In genomic region chr19:14146169-14146568, GRCh38 we compare ENCODE assay signal across 8 cellular contexts. TPM values are rescaled to one million over a fixed set of nuclear protein-coding genes. Genes with fewer than 3 reads are reported as not detected.
DNase-seq lines count a peak whose midpoint lies in the region; ATAC-seq and TF ChIP-seq lines count a peak whose summit lies in the region.
"Not testable (repeated sequence)": the region's sequence is repeated elsewhere in the genome, so short reads cannot be mapped to it uniquely, and the experiment has no call there.

No MANE protein-coding gene starts in this region.

- peak overlapping the region in 2 of 8 donors; percentile 49 to 52 for H3K4me3 Mint-ChIP-seq in CD4-positive, alpha-beta memory T cell
- H3K4me3 Mint-ChIP-seq in activated CD8-positive, alpha-beta T cell treated with anti-CD3 and anti-CD28 coated beads for 36 hours; activated naive CD8-positive, alpha-beta T cell; naive thymus-derived CD4-positive, alpha-beta T cell; osteocyte (ENCODE audit: unreplicated experiment); type B pancreatic cell: not testable (repeated sequence)
- peak overlapping the region; percentile 19 for H3K4me3 Mint-ChIP-seq in chondrocyte (ENCODE audit: unreplicated experiment)

- intact Hi-C loops in CD4-positive, alpha-beta memory T cell (cut with micrococcal nuclease); activated CD8-positive, alpha-beta T cell treated with anti-CD3 and anti-CD28 coated beads for 36 hours (cut with micrococcal nuclease): not testable (repeated sequence)
- intact Hi-C loops in naive thymus-derived CD4-positive, alpha-beta T cell (cut with micrococcal nuclease) = loop anchor here in 1 of 2 donors (5.0 kb wide), 1 partner anchor 51 kb away; no protein-coding TSS in a partner anchor

- H3K27me3 Mint-ChIP-seq in CD4-positive, alpha-beta memory T cell; activated CD8-positive, alpha-beta T cell treated with anti-CD3 and anti-CD28 coated beads for 36 hours; activated naive CD8-positive, alpha-beta T cell; chondrocyte (ENCODE audit: low read depth); naive thymus-derived CD4-positive, alpha-beta T cell; osteocyte (ENCODE audit: unreplicated experiment); type B pancreatic cell: not testable (repeated sequence)

- peak overlapping the region in 6 of 7 donors; percentile 23 to 81 (median 60) for H3K27ac Mint-ChIP-seq in CD4-positive, alpha-beta memory T cell
- H3K27ac Mint-ChIP-seq in activated CD8-positive, alpha-beta T cell treated with anti-CD3 and anti-CD28 coated beads for 36 hours = peak overlapping the region; percentile 27
- peak overlapping the region; percentile 50 for H3K27ac Mint-ChIP-seq in activated naive CD8-positive, alpha-beta T cell
- peak overlapping the region; percentile 95 for H3K27ac Mint-ChIP-seq in chondrocyte (ENCODE audit: unreplicated experiment)
- peak overlapping the region; percentile 46 to 99 (median 76) for H3K27ac Mint-ChIP-seq in naive thymus-derived CD4-positive, alpha-beta T cell
- peak overlapping the region; percentile 57 for H3K27ac Mint-ChIP-seq in osteocyte (ENCODE audit: unreplicated experiment)
- H3K27ac Mint-ChIP-seq in type B pancreatic cell = peak overlapping the region; percentile 55

- not testable (repeated sequence) for H3K27me3 ChIP-seq in CD4-positive, alpha-beta memory T cell (ENCODE audit: insufficient read depth, low read length); naive thymus-derived CD4-positive, alpha-beta T cell (ENCODE audit: control insufficient read depth in 2 of 2, insufficient read depth in 2 of 2, low read length in 2 of 2)

- not testable (repeated sequence) for H3K9me3 Mint-ChIP-seq in CD4-positive, alpha-beta memory T cell; activated CD8-positive, alpha-beta T cell treated with anti-CD3 and anti-CD28 coated beads for 36 hours; activated naive CD8-positive, alpha-beta T cell (ENCODE audit: low read depth); chondrocyte (ENCODE audit: low read depth); naive thymus-derived CD4-positive, alpha-beta T cell; osteocyte (ENCODE audit: unreplicated experiment); type B pancreatic cell

- H3K4me1 Mint-ChIP-seq in CD4-positive, alpha-beta memory T cell = peaks cover 22 to 51% (median 37%) of the 10 kb centered on the region in 4 donors
- peaks cover 49% of the 10 kb centered on the region for H3K4me1 Mint-ChIP-seq in activated CD8-positive, alpha-beta T cell treated with anti-CD3 and anti-CD28 coated beads for 36 hours (ENCODE audit: low read depth)
- peaks cover 45% of the 10 kb centered on the region for H3K4me1 Mint-ChIP-seq in activated naive CD8-positive, alpha-beta T cell (ENCODE audit: low read depth)
- peaks cover 36% of the 10 kb centered on the region for H3K4me1 Mint-ChIP-seq in chondrocyte (ENCODE audit: low read depth)
- H3K4me1 Mint-ChIP-seq in naive thymus-derived CD4-positive, alpha-beta T cell = peaks cover 22 to 73% (median 54%) of the 10 kb centered on the region in 7 donors
- H3K4me1 Mint-ChIP-seq in osteocyte (ENCODE audit: unreplicated experiment) = peaks cover 28% of the 10 kb centered on the region
- H3K4me1 Mint-ChIP-seq in type B pancreatic cell (ENCODE audit: unreplicated experiment) = peaks cover 29% of the 10 kb centered on the region

- CTCF ChIA-PET in CD4-positive, alpha-beta memory T cell (lab: Charles Lee; ENCODE audit: partially characterized antibody) = interaction anchor here (1.1 to 3.0 kb wide), 6 partner anchors 9 to 335 kb away, joined by 3 to 16 read pairs (median 4); partner anchors contain the start of gene ASF1B
- CTCF ChIA-PET in activated CD8-positive, alpha-beta T cell treated with anti-CD3 and anti-CD28 coated beads for 36 hours (lab: Charles Lee) = interaction anchor here (0.7 to 4.2 kb wide), 6 partner anchors 9 to 757 kb away, joined by 3 to 39 read pairs (median 3); partner anchors contain the start of gene ASF1B
- CTCF ChIA-PET in naive thymus-derived CD4-positive, alpha-beta T cell (lab: Charles Lee) = interaction anchor here (0.7 to 1.5 kb wide), 3 partner anchors 9 to 54 kb away, joined by 3 to 8 read pairs (median 6); partner anchors contain the start of gene ASF1B

- POLR2A ChIA-PET in CD4-positive, alpha-beta memory T cell (lab: Charles Lee; ENCODE audit: partially characterized antibody) = interaction anchor here (1.0 to 2.6 kb wide), 3 partner anchors 9 to 202 kb away, joined by 3 to 11 read pairs (median 3); partner anchors contain the start of genes ASF1B and PRKACA
- POLR2A ChIA-PET in activated CD8-positive, alpha-beta T cell treated with anti-CD3 and anti-CD28 coated beads for 36 hours (lab: Charles Lee) = interaction anchor here (0.5 to 2.0 kb wide), 4 partner anchors 10 to 272 kb away, joined by 3 to 7 read pairs (median 5); partner anchors contain the start of gene ASF1B
- POLR2A ChIA-PET in naive thymus-derived CD4-positive, alpha-beta T cell (lab: Charles Lee) = interaction anchor here (0.6 to 1.2 kb wide), 4 partner anchors 10 to 386 kb away, joined by 3 to 5 read pairs (median 3); partner anchors contain the start of gene ASF1B

- not testable (repeated sequence) for H3K4me3 ChIP-seq in CD4-positive, alpha-beta memory T cell (ENCODE audit: low read length in 2 of 2); SK-N-MC; naive thymus-derived CD4-positive, alpha-beta T cell (ENCODE audit: low read length)

- H3K9me3 ChIP-seq in CD4-positive, alpha-beta memory T cell (ENCODE audit: control insufficient read depth in 1 of 2, low read length in 2 of 2); SK-N-MC (ENCODE audit: low read depth, low read length); naive thymus-derived CD4-positive, alpha-beta T cell (ENCODE audit: control insufficient read depth in 2 of 3, low read length in 3 of 3): not testable (repeated sequence)

- not testable (repeated sequence) for DNase-seq in CD4-positive, alpha-beta memory T cell; SK-N-MC (ENCODE audit: low read depth, low spot score); activated CD8-positive, alpha-beta T cell treated with anti-CD3 and anti-CD28 coated beads for 36 hours; chondrocyte (ENCODE audit: low spot score); naive thymus-derived CD4-positive, alpha-beta T cell; osteocyte (ENCODE audit: extremely low spot score, unreplicated experiment); type B pancreatic cell (ENCODE audit: extremely low spot score, unreplicated experiment)

- H3K27ac ChIP-seq in CD4-positive, alpha-beta memory T cell (ENCODE audit: low read depth, low read length); naive thymus-derived CD4-positive, alpha-beta T cell (ENCODE audit: low read depth, low read length): not testable (repeated sequence)
- H3K27ac ChIP-seq in SK-N-MC = peak overlapping the region; percentile 46; the same call in 1 of the 2 replicates

- not testable (repeated sequence) for ATAC-seq in activated CD8-positive, alpha-beta T cell treated with anti-CD3 and anti-CD28 coated beads for 36 hours; naive thymus-derived CD4-positive, alpha-beta T cell

- not testable (repeated sequence) for H3K36me3 Mint-ChIP-seq in CD4-positive, alpha-beta memory T cell; activated CD8-positive, alpha-beta T cell treated with anti-CD3 and anti-CD28 coated beads for 36 hours (ENCODE audit: low read depth); activated naive CD8-positive, alpha-beta T cell; chondrocyte (ENCODE audit: low read depth); naive thymus-derived CD4-positive, alpha-beta T cell; osteocyte (ENCODE audit: unreplicated experiment); type B pancreatic cell

- not testable (repeated sequence) for H3K36me3 ChIP-seq in CD4-positive, alpha-beta memory T cell (ENCODE audit: insufficient read depth, low read length); SK-N-MC (ENCODE audit: insufficient read depth, low read length); naive thymus-derived CD4-positive, alpha-beta T cell (ENCODE audit: control insufficient read depth in 2 of 3, insufficient read depth in 3 of 3, low read length in 3 of 3)

- peaks cover 36% of the 10 kb centered on the region for H3K4me1 ChIP-seq in CD4-positive, alpha-beta memory T cell (ENCODE audit: insufficient read depth, low read length)
- H3K4me1 ChIP-seq in naive thymus-derived CD4-positive, alpha-beta T cell (ENCODE audit: control insufficient read depth in 2 of 2, insufficient read depth in 2 of 2, low read length in 2 of 2) = peaks cover 23 to 42% of the 10 kb centered on the region in 2 donors

- TF ChIP-seq CTCF in activated CD8-positive, alpha-beta T cell treated with anti-CD3 and anti-CD28 coated beads for 36 hours (IDR thresholded peaks at IDR 0.05); chondrocyte (IDR thresholded peaks at IDR 0.05); osteocyte (IDR thresholded peaks at IDR 0.05); type B pancreatic cell (conservative IDR thresholded peaks at IDR 0.05): not testable (repeated sequence)

- not testable (repeated sequence) for H3K9ac ChIP-seq in SK-N-MC (ENCODE audit: insufficient read length)

RNA-seq across cellular contexts. Expression of gene ASF1B, which starts 9.8 kb away (rescaled TPM):
- 1 to 10 TPM; 2.3 to 3.0 TPM for total RNA-seq in CD4-positive, alpha-beta memory T cell
- 1 to 10 TPM; 1.8 to 3.0 TPM for polyA plus RNA-seq in CD4-positive, alpha-beta memory T cell
- total RNA-seq in activated CD8-positive, alpha-beta T cell treated with anti-CD3 and anti-CD28 coated beads for 36 hours = 10 to 100 TPM; 53.5 to 55.3 TPM
- 2.8 to 11.3 TPM (median 3.6 TPM) in 3 replicates for total RNA-seq in chondrocyte
- total RNA-seq in naive thymus-derived CD4-positive, alpha-beta T cell = 10 to 100 TPM in 1 of 5 experiments, 1 to 10 TPM in 3, under 1 TPM in 1; 0.98 to 79.0 (median 2.1) TPM
- 1 to 10 TPM; 2.4 to 4.5 TPM for polyA plus RNA-seq in naive thymus-derived CD4-positive, alpha-beta T cell
- 4.5 and 5.5 TPM in 2 replicates for total RNA-seq in osteocyte
- 14.8 and 27.4 TPM in 2 replicates for total RNA-seq in type B pancreatic cell (ENCODE audit: low replicate concordance)

RNA-seq across cellular contexts. Expression of gene PRKACA, which starts 28.6 kb away (rescaled TPM):
- total RNA-seq in CD4-positive, alpha-beta memory T cell = 10 to 100 TPM; 48.9 to 51.7 TPM
- 1 to 10 TPM in 1 of 2 donors, under 1 TPM in 1; 0.42 to 2.2 TPM for polyA plus RNA-seq in CD4-positive, alpha-beta memory T cell
- 10 to 100 TPM; 61.0 to 61.5 TPM for total RNA-seq in activated CD8-positive, alpha-beta T cell treated with anti-CD3 and anti-CD28 coated beads for 36 hours
- total RNA-seq in chondrocyte (81.4 to 103 TPM (median 88.2 TPM) in 3 replicates), osteocyte (109 and 115 TPM in 2 replicates), type B pancreatic cell (ENCODE audit: low replicate concordance) (55.3 and 88.1 TPM in 2 replicates)
- total RNA-seq in naive thymus-derived CD4-positive, alpha-beta T cell = 100 to 1,000 TPM in 1 of 5 experiments, 10 to 100 TPM in 4; 41.3 to 101 (median 63.1) TPM
- polyA plus RNA-seq in naive thymus-derived CD4-positive, alpha-beta T cell = 1 to 10 TPM; 1.9 to 2.2 TPM

RNA-seq across cellular contexts. Expression of gene SAMD1, which starts 55.6 kb away (rescaled TPM):
- 10 to 100 TPM; 36.7 to 43.3 TPM for total RNA-seq in CD4-positive, alpha-beta memory T cell
- 1 to 10 TPM in 1 of 2 donors, under 1 TPM in 1; 0.16 to 2.4 TPM for polyA plus RNA-seq in CD4-positive, alpha-beta memory T cell
- total RNA-seq in activated CD8-positive, alpha-beta T cell treated with anti-CD3 and anti-CD28 coated beads for 36 hours = 10 to 100 TPM; 62.1 to 66.9 TPM
- total RNA-seq in chondrocyte = 41.8 to 48.8 TPM (median 42.5 TPM) in 3 replicates
- 10 to 100 TPM; 32.6 to 87.3 (median 62.5) TPM for total RNA-seq in naive thymus-derived CD4-positive, alpha-beta T cell
- polyA plus RNA-seq in naive thymus-derived CD4-positive, alpha-beta T cell = 1 to 10 TPM; 3.0 to 4.0 TPM
- 34.9 and 38.9 TPM in 2 replicates for total RNA-seq in osteocyte
- 42.7 and 55.9 TPM in 2 replicates for total RNA-seq in type B pancreatic cell (ENCODE audit: low replicate concordance)

RNA-seq across cellular contexts. Expression of gene ADGRL1, which starts 59.8 kb away (rescaled TPM):
- 10 to 100 TPM; 19.3 to 22.0 TPM for total RNA-seq in CD4-positive, alpha-beta memory T cell
- 1 to 10 TPM in 1 of 2 donors, under 1 TPM in 1; 0.55 to 1.3 TPM for polyA plus RNA-seq in CD4-positive, alpha-beta memory T cell
- 10 to 100 TPM; 11.8 to 14.5 TPM for total RNA-seq in activated CD8-positive, alpha-beta T cell treated with anti-CD3 and anti-CD28 coated beads for 36 hours
- total RNA-seq in chondrocyte (32.1 to 33.0 TPM (median 32.2 TPM) in 3 replicates), osteocyte (43.5 and 48.6 TPM in 2 replicates), type B pancreatic cell (ENCODE audit: low replicate concordance) (24.9 and 62.4 TPM in 2 replicates)
- total RNA-seq in naive thymus-derived CD4-positive, alpha-beta T cell = 10 to 100 TPM; 12.4 to 39.4 (median 37.8) TPM
- 1 to 10 TPM in 1 of 2 donors, under 1 TPM in 1; 0.72 to 3.0 TPM for polyA plus RNA-seq in naive thymus-derived CD4-positive, alpha-beta T cell

Comparison
In these comparisons a context has a peak if more than half of its experiments do, and no peak if none do; other contexts are left out.
1. H3K27ac Mint-ChIP-seq: peak in every context shown above with its lines; median percentile 95 in chondrocyte; 76 in naive thymus-derived CD4-positive, alpha-beta T cell; 60 in CD4-positive, alpha-beta memory T cell; 57 in osteocyte; 55 in type B pancreatic cell; 50 in activated naive CD8-positive, alpha-beta T cell; 27 in activated CD8-positive, alpha-beta T cell treated with anti-CD3 and anti-CD28 coated beads for 36 hours.